ENCODE assay signal across 8 cellular contexts in genomic region chr20:46031701-46032254, GRCh38. TPM values are rescaled to one million over a fixed set of nuclear protein-coding genes. Genes with fewer than 3 reads are reported as not detected.
DNase-seq lines count a peak whose midpoint lies in the region; ATAC-seq and TF ChIP-seq lines count a peak whose summit lies in the region.

No MANE protein-coding gene starts in this region.

- peaks cover 2% of the 10 kb centered on the region; the same call in 1 of the 2 replicates for H3K9me3 ChIP-seq in IMR-90 (ENCODE audit: control insufficient read depth, insufficient read depth, low read length)
- no peaks in the 10 kb centered on the region for H3K9me3 ChIP-seq in hepatocyte (ENCODE audit: low read depth)

- H2AK5ac ChIP-seq in IMR-90 (ENCODE audit: low read depth, low read length), result no peak overlapping the region

- H2AFZ ChIP-seq in IMR-90 (replicated peaks; ENCODE audit: low read length, poor library complexity) (peak overlapping the region; percentile 32), hepatocyte (no peak overlapping the region)

- no peak overlapping the region for H4K8ac ChIP-seq in IMR-90 (ENCODE audit: low read depth in 2 of 2, low read length in 2 of 2)

- ATAC-seq in IMR-90 (ENCODE audit: low read depth), result 0 out of 2 replicates have a peak, but pooled peaks have one; percentile 28

- H3K18ac ChIP-seq in IMR-90 (ENCODE audit: low read depth, low read length), result no peak overlapping the region

- H4K5ac ChIP-seq in IMR-90 (ENCODE audit: low read depth, low read length), result no peak overlapping the region

- no peaks in the 10 kb centered on the region for H3K9me2 ChIP-seq in hepatocyte (replicated peaks; ENCODE audit: insufficient read depth)

- H3K4ac ChIP-seq in IMR-90 (ENCODE audit: low read depth, low read length), result no peak overlapping the region

- TF ChIP-seq RAD21 in IMR-90 (IDR thresholded peaks at IDR 0.05; ENCODE audit: low read length), result no peak

- no peak overlapping the region for H2BK20ac ChIP-seq in IMR-90 (ENCODE audit: low read depth, low read length)

- H4K91ac ChIP-seq in IMR-90 (ENCODE audit: insufficient read depth, low read depth, low read length), result no peak overlapping the region

- no peak overlapping the region for H2BK15ac ChIP-seq in IMR-90 (ENCODE audit: low read depth, low read length)

- no peaks in the 10 kb centered on the region for H3K36me3 ChIP-seq in IMR-90 (ENCODE audit: control insufficient read depth, insufficient read depth, low read length)
- H3K36me3 ChIP-seq in hepatocyte (replicated peaks; ENCODE audit: insufficient read depth, low read depth), result no peaks in the 10 kb centered on the region

- H3K9me1 ChIP-seq in IMR-90 (ENCODE audit: insufficient read depth, low read length), result no peaks in the 10 kb centered on the region

- H2AK9ac ChIP-seq in IMR-90 (replicated peaks; ENCODE audit: low read depth, low read length, poor library complexity), result no peak overlapping the region

- no peak overlapping the region for H3K14ac ChIP-seq in IMR-90 (replicated peaks; ENCODE audit: low read depth, low read length)

- POLR2A ChIA-PET in IMR-90 (lab: Charles Lee; ENCODE audit: unreplicated experiment), result no interaction called here

- H3K27me3 ChIP-seq in IMR-90 (ENCODE audit: control insufficient read depth, insufficient read depth, low read length), result peaks cover 55% of the 10 kb centered on the region
- peaks cover 77% of the 10 kb centered on the region for H3K27me3 ChIP-seq in hepatocyte

- BruUV-seq in IMR-90 (replicated peaks; lab: Mats Ljungman, UMichigan), result no TSS peak

- no peak overlapping the region for H3K4me3 ChIP-seq in IMR-90 (ENCODE audit: insufficient read depth, low read depth, low read length)
- H3K4me3 ChIP-seq in hepatocyte, result no peak overlapping the region

- H2BK5ac ChIP-seq in IMR-90 (ENCODE audit: low read depth, low read length, poor library complexity, severe bottlenecking), result no peak overlapping the region

- peak overlapping the region; percentile 73 for H3K27ac ChIP-seq in 22Rv1
- H3K27ac ChIP-seq in IMR-90 (ENCODE audit: insufficient read depth, low read length), result no peak overlapping the region
- H3K27ac ChIP-seq in hepatocyte, result no peak overlapping the region

- CTCF ChIA-PET in IMR-90 (lab: Yijun Ruan, JAX), result no interaction called here

- no peaks in the 10 kb centered on the region for H3K79me1 ChIP-seq in IMR-90 (ENCODE audit: low read depth in 1 of 2, low read length in 2 of 2)

- dilution Hi-C loops in IMR-90 (cut with HindIII; ENCODE audit: low sequenced_read_pairs, unreplicated experiment), result no loop called here

- no peak overlapping the region for H3K9ac ChIP-seq in IMR-90 (ENCODE audit: low read depth, low read length)

- H3K4me1 ChIP-seq in IMR-90 (ENCODE audit: control insufficient read depth, insufficient read depth, low read length) (no peaks in the 10 kb centered on the region), hepatocyte (ENCODE audit: insufficient read depth) (no peaks in the 10 kb centered on the region)

- WGBS in IMR-90 (ENCODE audit: extremely low coverage in 2 of 2, insufficient read length in 1 of 2), 2 experiments, result 3% methylated on average over 6 of the region's 55 CpGs; no CpG with 5 or more reads in 1 of the 2 experiments
- 2% methylated on average over 52 of the region's 55 CpGs for WGBS in hepatocyte (ENCODE audit: low lambda C conversion rate, missing lambda C conversion rate)

- in situ Hi-C loops in IMR-90 (cut with MboI; ENCODE audit: low sequenced_read_pairs), result no loop called here

- TF ChIP-seq CTCF in 22Rv1 (IDR thresholded peaks at IDR 0.05) (no peak), IMR-90 (conservative IDR thresholded peaks at IDR 0.05; ENCODE audit: low read depth, low read length) (no peak), hepatocyte (IDR thresholded peaks at IDR 0.05; ENCODE audit: poor library complexity) (no peak)

- H4K20me1 ChIP-seq in IMR-90 (ENCODE audit: insufficient read depth, low read length) (no peaks in the 10 kb centered on the region; the same call in 1 of the 2 replicates), hepatocyte (ENCODE audit: insufficient read depth, poor library complexity, severe bottlenecking) (no peaks in the 10 kb centered on the region)

- no peak for DNase-seq in IMR-90
- DNase-seq in NCI-H774 (lab: John Stamatoyannopoulos, UW), result peak; percentile 60
- DNase-seq in hepatocyte (ENCODE audit: low spot score), result no peak
- DNase-seq in SIG-M5 (lab: John Stamatoyannopoulos, UW), result no peak
- no peak for DNase-seq in KG1 (lab: John Stamatoyannopoulos, UW)
- DNase-seq in activated effector memory CD4-positive, alpha-beta T cell treated with Interleukin-2 at 50 U/mL for 16 hours, result no peak
- no peak for DNase-seq in activated naive CD4-positive, alpha-beta T cell (lab: John Stamatoyannopoulos, UW)

- intact Hi-C loops in IMR-90 (cut with micrococcal nuclease), result no loop called here

- H3K23ac ChIP-seq in IMR-90 (ENCODE audit: low read depth, low read length), result no peak overlapping the region

- H3K79me2 ChIP-seq in hepatocyte, result no peaks in the 10 kb centered on the region

- H3K4me2 ChIP-seq in IMR-90 (ENCODE audit: low read depth, low read length), result no peak overlapping the region
- peak overlapping the region; percentile 57 for H3K4me2 ChIP-seq in hepatocyte

- H2BK120ac ChIP-seq in IMR-90 (ENCODE audit: low read depth, low read length), result no peak overlapping the region

- no peak for TF ChIP-seq POLR2A in IMR-90 (IDR thresholded peaks at IDR 0.05; ENCODE audit: low read depth, low read length)

- no peak overlapping the region for H3K56ac ChIP-seq in IMR-90 (ENCODE audit: extremely low read depth, insufficient read depth, low read length)

TF ChIP-seq in IMR-90, 13 proteins besides CTCF, POLR2A, EP300 and RAD21:
- TF ChIP-seq BHLHE40 (IDR thresholded peaks at IDR 0.05; ENCODE audit: low read depth, low read length), result no peak
- no peak for TF ChIP-seq SMC3 (IDR thresholded peaks at IDR 0.05; ENCODE audit: low read depth, low read length)
- no peak for TF ChIP-seq ELK1 (IDR thresholded peaks at IDR 0.05; ENCODE audit: borderline replicate concordance, low read depth, low read length)
- no peak for TF ChIP-seq MAFK (IDR thresholded peaks at IDR 0.05; ENCODE audit: low read depth, low read length)
- no peak for TF ChIP-seq RCOR1 (IDR thresholded peaks at IDR 0.05; ENCODE audit: insufficient replicate concordance, low read length)
- no peak for TF ChIP-seq FOS (IDR thresholded peaks at IDR 0.05; ENCODE audit: low read depth, low read length)
- TF ChIP-seq USF2 (IDR thresholded peaks at IDR 0.05; ENCODE audit: low read depth, low read length), result no peak

RNA-seq across cellular contexts. Expression of gene SLC12A5, which starts 2.8 kb away (rescaled TPM):
- not detected in 2 replicates for total RNA-seq in IMR-90 (2012; rRNA removed)
- polyA plus RNA-seq in IMR-90 (2012; rRNA removed), result 2.2 and 3.4 TPM in 2 replicates
- polyA plus RNA-seq in IMR-90 (2012; cell fraction: cytosol; rRNA removed), result 11.3 and 18.7 TPM in 2 replicates
- polyA plus RNA-seq in IMR-90 (2012; cell fraction: nucleus; rRNA removed; ENCODE audit: low replicate concordance), result 0.50 and 1.8 TPM in 2 replicates
- 0.57 TPM in 1 of 2 replicates, not detected in the other for total RNA-seq in hepatocyte
- 3.1 and 4.3 TPM in 2 replicates for polyA plus RNA-seq in hepatocyte

RNA-seq across cellular contexts. Expression of gene MMP9, which starts 23.1 kb away (rescaled TPM):
- total RNA-seq in IMR-90 (2012; rRNA removed) (under 0.01 TPM in 2 replicates), hepatocyte (1.3 and 2.6 TPM in 2 replicates)
- polyA plus RNA-seq in IMR-90 (2012; rRNA removed) (0.16 and 0.17 TPM in 2 replicates), hepatocyte (4.8 and 7.7 TPM in 2 replicates)
- 0.23 and 0.45 TPM in 2 replicates for polyA plus RNA-seq in IMR-90 (2012; cell fraction: cytosol; rRNA removed)
- 0.22 and 0.25 TPM in 2 replicates for polyA plus RNA-seq in IMR-90 (2012; cell fraction: nucleus; rRNA removed; ENCODE audit: low replicate concordance)

RNA-seq across cellular contexts. Expression of gene NCOA5, which starts 58.0 kb away (rescaled TPM):
- total RNA-seq in IMR-90 (2012; rRNA removed) (20.6 and 22.5 TPM in 2 replicates), hepatocyte (24.0 and 25.6 TPM in 2 replicates)
- polyA plus RNA-seq in IMR-90 (2012; rRNA removed) (17.0 and 17.4 TPM in 2 replicates), hepatocyte (24.1 and 26.2 TPM in 2 replicates)
- polyA plus RNA-seq in IMR-90 (2012; cell fraction: cytosol; rRNA removed), result 9.2 and 9.5 TPM in 2 replicates
- 20.7 and 35.7 TPM in 2 replicates for polyA plus RNA-seq in IMR-90 (2012; cell fraction: nucleus; rRNA removed; ENCODE audit: low replicate concordance)

RNA-seq across cellular contexts. Expression of gene ZNF335, which starts 59.8 kb away (rescaled TPM):
- total RNA-seq in IMR-90 (2012; rRNA removed) (11.8 and 12.5 TPM in 2 replicates), hepatocyte (10.8 and 14.9 TPM in 2 replicates)
- polyA plus RNA-seq in IMR-90 (2012; rRNA removed) (17.8 and 20.2 TPM in 2 replicates), hepatocyte (12.6 and 23.7 TPM in 2 replicates)
- 6.2 and 10.9 TPM in 2 replicates for polyA plus RNA-seq in IMR-90 (2012; cell fraction: cytosol; rRNA removed)
- polyA plus RNA-seq in IMR-90 (2012; cell fraction: nucleus; rRNA removed; ENCODE audit: low replicate concordance), result 89.9 and 166 TPM in 2 replicates
